1 cellular context compared by ENCODE assay signal in the genomic region with DNA sequence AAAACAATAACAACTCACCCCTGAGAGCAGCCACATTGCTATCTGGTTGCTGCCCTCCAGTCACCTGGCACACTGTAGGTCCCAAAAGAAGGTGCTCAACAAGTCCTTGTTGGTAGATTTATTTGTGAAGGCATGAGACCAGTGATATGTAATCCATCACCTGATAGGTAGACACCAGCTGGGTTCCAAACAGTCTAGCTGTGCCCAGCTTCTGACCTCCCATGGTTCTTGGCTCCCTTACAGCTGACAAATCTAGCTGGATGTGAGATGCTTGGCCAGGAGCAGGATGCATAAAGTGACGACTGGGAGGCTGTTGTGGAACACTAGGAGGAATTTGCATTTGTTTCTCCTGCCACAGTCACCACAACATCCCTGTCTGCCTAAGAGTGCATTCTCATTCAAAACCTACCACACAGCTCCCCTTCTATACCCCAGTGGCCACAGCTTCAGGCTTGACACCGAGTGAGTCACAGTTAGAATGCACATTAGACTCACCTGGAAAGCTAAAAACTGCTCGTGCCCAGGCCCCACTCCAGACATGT.
TF ChIP-seq lines count a peak whose summit lies in the region.

No MANE protein-coding gene starts in this region.

TF ChIP-seq in GM23338, 12 proteins besides CTCF, POLR2A, EP300 and RAD21 (continued from another document):
- TF ChIP-seq, protein P1, sequence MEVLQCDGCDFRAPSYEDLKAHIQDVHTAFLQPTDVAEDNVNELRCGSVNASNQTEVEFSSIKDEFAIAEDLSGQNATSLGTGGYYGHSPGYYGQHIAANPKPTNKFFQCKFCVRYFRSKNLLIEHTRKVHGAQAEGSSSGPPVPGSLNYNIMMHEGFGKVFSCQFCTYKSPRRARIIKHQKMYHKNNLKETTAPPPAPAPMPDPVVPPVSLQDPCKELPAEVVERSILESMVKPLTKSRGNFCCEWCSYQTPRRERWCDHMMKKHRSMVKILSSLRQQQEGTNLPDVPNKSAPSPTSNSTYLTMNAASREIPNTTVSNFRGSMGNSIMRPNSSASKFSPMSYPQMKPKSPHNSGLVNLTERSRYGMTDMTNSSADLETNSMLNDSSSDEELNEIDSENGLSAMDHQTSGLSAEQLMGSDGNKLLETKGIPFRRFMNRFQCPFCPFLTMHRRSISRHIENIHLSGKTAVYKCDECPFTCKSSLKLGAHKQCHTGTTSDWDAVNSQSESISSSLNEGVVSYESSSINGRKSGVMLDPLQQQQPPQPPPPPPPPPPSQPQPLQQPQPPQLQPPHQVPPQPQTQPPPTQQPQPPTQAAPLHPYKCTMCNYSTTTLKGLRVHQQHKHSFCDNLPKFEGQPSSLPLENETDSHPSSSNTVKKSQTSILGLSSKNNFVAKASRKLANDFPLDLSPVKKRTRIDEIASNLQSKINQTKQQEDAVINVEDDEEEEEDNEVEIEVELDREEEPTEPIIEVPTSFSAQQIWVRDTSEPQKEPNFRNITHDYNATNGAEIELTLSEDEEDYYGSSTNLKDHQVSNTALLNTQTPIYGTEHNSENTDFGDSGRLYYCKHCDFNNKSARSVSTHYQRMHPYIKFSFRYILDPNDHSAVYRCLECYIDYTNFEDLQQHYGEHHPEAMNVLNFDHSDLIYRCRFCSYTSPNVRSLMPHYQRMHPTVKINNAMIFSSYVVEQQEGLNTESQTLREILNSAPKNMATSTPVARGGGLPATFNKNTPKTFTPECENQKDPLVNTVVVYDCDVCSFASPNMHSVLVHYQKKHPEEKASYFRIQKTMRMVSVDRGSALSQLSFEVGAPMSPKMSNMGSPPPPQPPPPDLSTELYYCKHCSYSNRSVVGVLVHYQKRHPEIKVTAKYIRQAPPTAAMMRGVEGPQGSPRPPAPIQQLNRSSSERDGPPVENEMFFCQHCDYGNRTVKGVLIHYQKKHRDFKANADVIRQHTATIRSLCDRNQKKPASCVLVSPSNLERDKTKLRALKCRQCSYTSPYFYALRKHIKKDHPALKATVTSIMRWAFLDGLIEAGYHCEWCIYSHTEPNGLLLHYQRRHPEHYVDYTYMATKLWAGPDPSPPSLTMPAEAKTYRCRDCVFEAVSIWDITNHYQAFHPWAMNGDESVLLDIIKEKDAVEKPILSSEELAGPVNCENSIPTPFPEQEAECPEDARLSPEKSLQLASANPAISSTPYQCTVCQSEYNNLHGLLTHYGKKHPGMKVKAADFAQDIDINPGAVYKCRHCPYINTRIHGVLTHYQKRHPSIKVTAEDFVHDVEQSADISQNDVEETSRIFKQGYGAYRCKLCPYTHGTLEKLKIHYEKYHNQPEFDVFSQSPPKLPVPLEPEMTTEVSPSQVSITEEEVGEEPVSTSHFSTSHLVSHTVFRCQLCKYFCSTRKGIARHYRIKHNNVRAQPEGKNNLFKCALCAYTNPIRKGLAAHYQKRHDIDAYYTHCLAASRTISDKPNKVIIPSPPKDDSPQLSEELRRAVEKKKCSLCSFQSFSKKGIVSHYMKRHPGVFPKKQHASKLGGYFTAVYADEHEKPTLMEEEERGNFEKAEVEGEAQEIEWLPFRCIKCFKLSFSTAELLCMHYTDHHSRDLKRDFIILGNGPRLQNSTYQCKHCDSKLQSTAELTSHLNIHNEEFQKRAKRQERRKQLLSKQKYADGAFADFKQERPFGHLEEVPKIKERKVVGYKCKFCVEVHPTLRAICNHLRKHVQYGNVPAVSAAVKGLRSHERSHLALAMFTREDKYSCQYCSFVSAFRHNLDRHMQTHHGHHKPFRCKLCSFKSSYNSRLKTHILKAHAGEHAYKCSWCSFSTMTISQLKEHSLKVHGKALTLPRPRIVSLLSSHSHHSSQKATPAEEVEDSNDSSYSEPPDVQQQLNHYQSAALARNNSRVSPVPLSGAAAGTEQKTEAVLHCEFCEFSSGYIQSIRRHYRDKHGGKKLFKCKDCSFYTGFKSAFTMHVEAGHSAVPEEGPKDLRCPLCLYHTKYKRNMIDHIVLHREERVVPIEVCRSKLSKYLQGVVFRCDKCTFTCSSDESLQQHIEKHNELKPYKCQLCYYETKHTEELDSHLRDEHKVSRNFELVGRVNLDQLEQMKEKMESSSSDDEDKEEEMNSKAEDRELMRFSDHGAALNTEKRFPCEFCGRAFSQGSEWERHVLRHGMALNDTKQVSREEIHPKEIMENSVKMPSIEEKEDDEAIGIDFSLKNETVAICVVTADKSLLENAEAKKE (CRISPR knock-in tag; IDR thresholded peaks at IDR 0.05) = peak; percentile 81
